14 cellular contexts compared by ENCODE assay signal in genomic region chr1:223700388-223700918, GRCh38. TPM values are rescaled to one million over a fixed set of nuclear protein-coding genes. Genes with fewer than 3 reads are reported as not detected.
DNase-seq lines count a peak whose midpoint lies in the region; ATAC-seq and TF ChIP-seq lines count a peak whose summit lies in the region.
"Had no signal": no experiment of that assay in that cellular context is flagged by ENCODE, and none has a peak within 500 bp of the region (broad histone marks: within the 10 kb centered on the region; RNA-seq: fewer than 3 reads in every experiment).

No MANE protein-coding gene starts in this region.

- H3K9me3 Mint-ChIP-seq in MCF 10A (ENCODE audit: unreplicated experiment) = no peaks in the 10 kb centered on the region
- no peaks in the 10 kb centered on the region for H3K9me3 Mint-ChIP-seq in naive thymus-derived CD8-positive, alpha-beta T cell
- H3K9me3 Mint-ChIP-seq: T-cell had no signal

- BruUV-seq in MCF 10A (replicated peaks; lab: Mats Ljungman, UMichigan) = no TSS peak

- H3K27me3 Mint-ChIP-seq in MCF 10A (ENCODE audit: insufficient read depth, unreplicated experiment) = no peaks in the 10 kb centered on the region
- peaks cover 0 to 9% (median 1%) of the 10 kb centered on the region in 5 donors for H3K27me3 Mint-ChIP-seq in naive thymus-derived CD8-positive, alpha-beta T cell

- peak overlapping the region; percentile 47 for H3K4me3 Mint-ChIP-seq in MCF 10A (ENCODE audit: unreplicated experiment)
- no peak overlapping the region for H3K4me3 Mint-ChIP-seq in naive thymus-derived CD8-positive, alpha-beta T cell
- H3K4me3 Mint-ChIP-seq: T-cell had no signal

- ATAC-seq in heart left ventricle (no peak), GM18907 (IDR thresholded peaks at IDR 0.05; ENCODE audit: unreplicated experiment) (no peak), Right ventricle myocardium inferior (no peak)
- ATAC-seq in naive thymus-derived CD8-positive, alpha-beta T cell = no peak
- ATAC-seq: T-cell had no signal

- H3K9me3 ChIP-seq in right atrium auricular region (no peaks in the 10 kb centered on the region), heart left ventricle (no peaks in the 10 kb centered on the region), muscle layer of duodenum (ENCODE audit: control insufficient read depth in 1 of 2, low read length in 2 of 2) (no peaks in the 10 kb centered on the region)

- POLR2A ChIA-PET in MCF 10A (lab: Yijun Ruan, JAX) = interaction anchor here (0.6 to 5.5 kb wide), 28 partner anchors 11 to 987 kb away, joined by 3 to 105 read pairs (median 6); partner anchors contain the start of genes BROX, CAPN2, NVL and TP53BP2
- POLR2A ChIA-PET in naive thymus-derived CD8-positive, alpha-beta T cell (lab: Charles Lee) = no interaction called here

- WGBS in heart left ventricle, 4 donors = 72 to 90% (median 78%) methylated on average over 5 of the region's 5 CpGs

- peaks cover 0 to 28% of the 10 kb centered on the region in 2 donors for H3K4me1 ChIP-seq in right atrium auricular region
- peaks cover 0 to 40% (median 12%) of the 10 kb centered on the region in 12 donors for H3K4me1 ChIP-seq in heart left ventricle
- H3K4me1 ChIP-seq in muscle layer of duodenum (ENCODE audit: control insufficient read depth in 1 of 2, insufficient read depth in 2 of 2, low read length in 2 of 2) = peaks cover 0 to 9% of the 10 kb centered on the region in 2 donors

- H3K36me3 Mint-ChIP-seq in MCF 10A (ENCODE audit: insufficient read depth, unreplicated experiment) = peaks cover 6% of the 10 kb centered on the region
- H3K36me3 Mint-ChIP-seq in naive thymus-derived CD8-positive, alpha-beta T cell = no peaks in the 10 kb centered on the region
- H3K36me3 Mint-ChIP-seq: T-cell had no signal

- peaks cover 55% of the 10 kb centered on the region for H3K4me1 Mint-ChIP-seq in MCF 10A (ENCODE audit: insufficient read depth, unreplicated experiment)
- H3K4me1 Mint-ChIP-seq in naive thymus-derived CD8-positive, alpha-beta T cell = peaks cover 3 to 15% (median 9%) of the 10 kb centered on the region in 4 donors

- no peak for TF ChIP-seq CTCF in right atrium auricular region (IDR thresholded peaks at IDR 0.05)
- no peak for TF ChIP-seq CTCF in heart left ventricle (IDR thresholded peaks at IDR 0.05)
- no peak for TF ChIP-seq CTCF in MCF 10A (IDR thresholded peaks at IDR 0.05; ENCODE audit: unreplicated experiment)

- no peak for DNase-seq in right atrium auricular region (ENCODE audit: low spot score)
- DNase-seq in heart left ventricle = no peak
- peak; percentile 79 for DNase-seq in MCF 10A (ENCODE audit: unreplicated experiment)
- DNase-seq in naive thymus-derived CD8-positive, alpha-beta T cell = no peak
- no peak for DNase-seq in Right ventricle myocardium inferior (ENCODE audit: missing footprints)
- no peak for DNase-seq in AG20443 (ENCODE audit: low spot score)
- DNase-seq: activated T-cell treated with anti-CD3 and anti-CD28 coated beads for 4 hours; NCI-H2029 treated with DMSO at 0.1 percent for 48 hours; stimulated activated CD4-positive, alpha-beta T cell treated with anti-CD3 and anti-CD28 coated beads, Interleukin-4, amount 100 ng/mL, for 1 hour; T-cell had no signal

- CTCF ChIA-PET in MCF 10A (lab: Yijun Ruan, JAX) = interaction anchor here (0.5 to 5.7 kb wide), 21 partner anchors 8 to 961 kb away, joined by 3 to 53 read pairs (median 5); partner anchors contain the start of gene CAPN2

- H3K36me3 ChIP-seq in right atrium auricular region = no peaks in the 10 kb centered on the region
- H3K36me3 ChIP-seq in heart left ventricle = no peaks in the 10 kb centered on the region
- H3K36me3 ChIP-seq in muscle layer of duodenum (ENCODE audit: control insufficient read depth in 1 of 2, insufficient read depth in 2 of 2, low read length in 2 of 2) = no peaks in the 10 kb centered on the region

- TF ChIP-seq POLR2A in heart left ventricle (IDR thresholded peaks at IDR 0.05) = no peak

- H3K27ac ChIP-seq in right atrium auricular region (peak overlapping the region; percentile 35 to 64), heart left ventricle (peak overlapping the region in 6 of 12 donors; percentile 16 to 49 (median 34)), muscle layer of duodenum (ENCODE audit: low read length) (peak overlapping the region; percentile 60)
- H3K27ac ChIP-seq: C4-2B had no signal

- H3K27ac Mint-ChIP-seq in MCF 10A (ENCODE audit: low read depth, unreplicated experiment) = peak overlapping the region; percentile 97
- peak overlapping the region in 4 of 10 donors; percentile 3 to 48 (median 40) for H3K27ac Mint-ChIP-seq in naive thymus-derived CD8-positive, alpha-beta T cell
- H3K27ac Mint-ChIP-seq: T-cell had no signal

- no peak overlapping the region for H3K4me3 ChIP-seq in right atrium auricular region
- no peak overlapping the region for H3K4me3 ChIP-seq in heart left ventricle
- H3K4me3 ChIP-seq in muscle layer of duodenum (ENCODE audit: low read depth in 1 of 2, low read length in 2 of 2) = no peak overlapping the region
- H3K4me3 ChIP-seq: lung had no signal

- H3K27me3 ChIP-seq in right atrium auricular region (no peaks in the 10 kb centered on the region), heart left ventricle (no peaks in the 10 kb centered on the region), muscle layer of duodenum (ENCODE audit: low read depth, low read length) (no peaks in the 10 kb centered on the region)

- intact Hi-C loops in heart left ventricle (cut with DNase I) = loop anchor here in 2 of 10 donors (2.0 to 10.0 kb wide), 2 partner anchors 48 to 144 kb away; partner anchors contain the start of gene TP53BP2 (in 1 of the 2)
- intact Hi-C loops in MCF 10A (cut with micrococcal nuclease) = loop anchor here (2.0 to 10.0 kb wide), 3 partner anchors 38 to 1224 kb away; partner anchors contain the start of gene DNAH14
- intact Hi-C loops in Right ventricle myocardium inferior (cut with DNase I) = no loop called here

RNA-seq across cellular contexts. Expression of gene CAPN2, which starts 11.9 kb away (rescaled TPM):
- total RNA-seq in right atrium auricular region = 10 to 100 TPM; 61.4 to 72.3 TPM
- 100 to 1,000 TPM in 2 of 9 donors, 10 to 100 TPM in 7; 60.2 to 115 (median 82.7) TPM for total RNA-seq in heart left ventricle
- polyA plus RNA-seq in heart left ventricle = 10 to 100 TPM; 54.4 to 75.7 TPM
- total RNA-seq in MCF 10A (2022) = 513 and 622 TPM in 2 replicates
- 10 to 100 TPM; 70.0 to 72.2 TPM for total RNA-seq in naive thymus-derived CD8-positive, alpha-beta T cell
- 100 to 1,000 TPM in 1 of 3 donors, 10 to 100 TPM in 2; 68.6 to 101 (median 83.7) TPM for polyA plus RNA-seq in naive thymus-derived CD8-positive, alpha-beta T cell
- 85.4 TPM for total RNA-seq in Right ventricle myocardium inferior

RNA-seq across cellular contexts. Expression of gene CAPN8, which starts 35.0 kb away (rescaled TPM):
- total RNA-seq in right atrium auricular region = not detected
- total RNA-seq in heart left ventricle = not detected
- polyA plus RNA-seq in heart left ventricle = not detected
- total RNA-seq in MCF 10A (2022) = 1.0 and 5.7 TPM in 2 replicates
- under 1 TPM in 1 of 2 experiments, not detected in 1; 0.21 TPM for total RNA-seq in naive thymus-derived CD8-positive, alpha-beta T cell
- polyA plus RNA-seq in naive thymus-derived CD8-positive, alpha-beta T cell = under 1 TPM in 1 of 3 donors, not detected in 2; 0.36 TPM
- total RNA-seq in Right ventricle myocardium inferior = not detected
